ENCODE assay signal across 12 cellular contexts in the genomic region with DNA sequence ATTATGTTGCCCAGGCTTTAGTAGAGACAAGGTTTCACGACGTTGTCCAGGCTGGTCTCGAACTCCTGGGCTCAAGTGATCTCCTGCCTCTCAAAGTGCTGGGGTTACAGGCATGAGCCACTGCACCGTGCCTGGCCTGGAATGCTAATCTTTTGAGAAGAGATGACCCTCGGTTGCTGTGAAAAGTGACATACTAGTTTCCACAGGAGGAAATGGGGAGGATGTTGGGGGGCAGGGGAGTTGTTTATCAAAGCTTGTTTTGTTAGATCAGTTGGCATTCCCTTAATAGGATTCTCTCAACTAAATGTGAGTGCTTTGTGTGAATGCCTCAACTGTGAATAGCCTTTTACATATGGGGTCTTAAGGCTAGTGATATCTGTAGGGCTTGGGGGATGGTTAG. TPM values are rescaled to one million over a fixed set of nuclear protein-coding genes. Genes with fewer than 3 reads are reported as not detected.
DNase-seq lines count a peak whose midpoint lies in the region; ATAC-seq, FAIRE-seq and TF ChIP-seq lines count a peak whose summit lies in the region.
"Had no signal": no experiment of that assay in that cellular context is flagged by ENCODE, and none has a peak within 500 bp of the region (broad histone marks: within the 10 kb centered on the region; RNA-seq: fewer than 3 reads in every experiment).

No MANE protein-coding gene starts in this region.

- POLR2A ChIA-PET in HepG2 (lab: Yijun Ruan, JAX) = interaction anchor here (3.6 kb wide), 1 partner anchor 17 kb away, joined by 22 read pairs; a partner anchor contains a TSS

- H3K4me2 ChIP-seq in HepG2 (ENCODE audit: low read depth, low read length) = peak overlapping the region; percentile 99

- H3K79me2 ChIP-seq in HepG2 (ENCODE audit: insufficient read depth, low read length) = peaks cover 77% of the 10 kb centered on the region

- no peak for TF ChIP-seq EP300 in HepG2 (IDR thresholded peaks at IDR 0.05; ENCODE audit: low read depth in 2 of 2, low read length in 2 of 2)
- TF ChIP-seq EP300 in HepG2 (CRISPR knock-in tag; IDR thresholded peaks at IDR 0.05; ENCODE audit: borderline replicate concordance) = no peak

- in situ Hi-C loops in HepG2 (cut with HindIII; ENCODE audit: extremely low pct_ligation_motif_present, low pct_unique_long_range_greater_than_20kb) = no loop called here

- TF ChIP-seq RAD21 in HepG2 (CRISPR knock-in tag; IDR thresholded peaks at IDR 0.05) = no peak

- peaks cover 87% of the 10 kb centered on the region for H3K4me1 ChIP-seq in HepG2 (ENCODE audit: insufficient read depth, low read length)
- H3K4me1 ChIP-seq in right lobe of liver = peaks cover 0 to 28% (median 7%) of the 10 kb centered on the region in 4 donors

- CTCF ChIA-PET in HepG2 (lab: Yijun Ruan, JAX; ENCODE audit: low intra/inter-chr PET ratio, low total read pairs) = no interaction called here

- TF ChIP-seq POLR2A in HepG2 (IDR thresholded peaks at IDR 0.05; ENCODE audit: insufficient read depth in 1 of 2, low read depth in 2 of 2, low read length in 2 of 2) (no peak), right lobe of liver (IDR thresholded peaks at IDR 0.05) (no peak)

- H3K27ac ChIP-seq in HepG2 (ENCODE audit: extremely low read length, insufficient read depth, low read length) (no peak overlapping the region), right lobe of liver (no peak overlapping the region), epithelial cell of prostate (peak overlapping the region; percentile 72)
- H3K27ac ChIP-seq: tibial nerve had no signal

- intact Hi-C loops in HepG2 (cut with micrococcal nuclease; ENCODE audit: unreplicated experiment) (no loop called here), right lobe of liver (cut with DNase I) (no loop called here)

- H3K27me3 Mint-ChIP-seq in type B pancreatic cell = no peaks in the 10 kb centered on the region

- peaks cover 34% of the 10 kb centered on the region for H3K4me1 Mint-ChIP-seq in type B pancreatic cell (ENCODE audit: unreplicated experiment)

- no peak for ATAC-seq in HepG2
- ATAC-seq in right lobe of liver = no peak

- peak overlapping the region in 1 of 3 experiments; percentile 96; a peak in 1 of 6 replicates for H3K4me3 ChIP-seq in HepG2 (replicated peaks in 1 of 3; ENCODE audit: insufficient read depth in 1 of 3, low read depth in 2 of 3, low read length in 3 of 3)
- no peak overlapping the region for H3K4me3 ChIP-seq in right lobe of liver
- H3K4me3 ChIP-seq: tibial nerve had no signal

- TF ChIP-seq CTCF in HepG2 (CRISPR knock-in tag; IDR thresholded peaks at IDR 0.05) (no peak), right lobe of liver (IDR thresholded peaks at IDR 0.05) (no peak), type B pancreatic cell (conservative IDR thresholded peaks at IDR 0.05) (no peak)

- peak overlapping the region; percentile 31 for H3K4me3 Mint-ChIP-seq in type B pancreatic cell

- H3K9me3 ChIP-seq in HepG2 (ENCODE audit: low read length) (no peaks in the 10 kb centered on the region), right lobe of liver (no peaks in the 10 kb centered on the region)
- H3K9me3 ChIP-seq: tibial nerve had no signal

- BruUV-seq in HepG2 (replicated peaks; lab: Mats Ljungman, UMichigan) = no TSS peak

- no peak overlapping the region for H3K27ac Mint-ChIP-seq in type B pancreatic cell

- H3K36me3 ChIP-seq in HepG2 (replicated peaks in 1 of 2; ENCODE audit: control insufficient read depth in 1 of 2, insufficient read depth in 2 of 2, low read length in 2 of 2) (peaks cover 11 to 39% of the 10 kb centered on the region in 2 experiments), right lobe of liver (peaks cover 0 to 18% (median 2%) of the 10 kb centered on the region in 4 donors)

- FAIRE-seq in HepG2 (lab: Jason Lieb, UNC) = no peak
- FAIRE-seq: frontal cortex, HTR-8/SVneo had no signal

- H3K27me3 ChIP-seq in HepG2 (ENCODE audit: control insufficient read depth in 1 of 2, insufficient read depth in 2 of 2, low read length in 2 of 2) (no peaks in the 10 kb centered on the region; a peak in 1 of 5 replicates), right lobe of liver (no peaks in the 10 kb centered on the region)
- H3K27me3 ChIP-seq: tibial nerve had no signal

- DNase-seq in HepG2 (ENCODE audit: low spot score) = no peak
- DNase-seq in right lobe of liver = no peak
- DNase-seq in RPMI7951 (ENCODE audit: low read depth) = peak; percentile 29
- DNase-seq in epithelial cell of prostate (ENCODE audit: low read depth, low spot score) = no peak
- no peak for DNase-seq in type B pancreatic cell (ENCODE audit: extremely low spot score, unreplicated experiment)
- DNase-seq in DMS153 treated with DMSO at 0.1 percent for 48 hours (lab: John Stamatoyannopoulos, UW; ENCODE audit: unreplicated experiment) = no peak
- no peak for DNase-seq in activated effector memory CD4-positive, alpha-beta T cell treated with anti-CD3 and anti-CD28 coated beads, Interleukin-2, amount 50 U/mL, for 16 hours
- no peak for DNase-seq in A172 (ENCODE audit: low spot score)
- DNase-seq: NCI-H510A treated with DMSO at 0.1 percent for 48 hours had no signal

- no peak overlapping the region for H2AFZ ChIP-seq in HepG2 (ENCODE audit: low read length)

- WGBS in HepG2 (ENCODE audit: low lambda C conversion rate) = 41% methylated on average over 5 of the region's 5 CpGs
- WGBS in right lobe of liver (ENCODE audit: insufficient coverage, low coverage, low lambda C conversion rate, missing lambda C conversion rate) = 73% methylated on average over 5 of the region's 5 CpGs

- H3K36me3 Mint-ChIP-seq in type B pancreatic cell = peaks cover 10% of the 10 kb centered on the region

- H3K9ac ChIP-seq in HepG2 (ENCODE audit: insufficient read depth, low read depth, low read length) = peak overlapping the region; percentile 43; the same call in 1 of the 2 replicates

- no peaks in the 10 kb centered on the region for H3K9me3 Mint-ChIP-seq in type B pancreatic cell

- H4K20me1 ChIP-seq in HepG2 (ENCODE audit: insufficient read depth, low read length) = no peaks in the 10 kb centered on the region; the same call in none of the 2 replicates

TF ChIP-seq in HepG2, 621 proteins besides CTCF, POLR2A, EP300 and RAD21:
- TF ChIP-seq ZNF598 (CRISPR knock-in tag; IDR thresholded peaks at IDR 0.05; ENCODE audit: borderline replicate concordance) (0 out of 2 replicates have a peak, but pooled peaks have one; percentile 28), ZNF569 (CRISPR knock-in tag; IDR thresholded peaks at IDR 0.05; ENCODE audit: borderline replicate concordance) (no peak), ZNF350 (CRISPR knock-in tag; IDR thresholded peaks at IDR 0.05; ENCODE audit: borderline replicate concordance, low read depth) (no peak)

RNA-seq across cellular contexts. Expression of a gene that starts 16.4 kb away (rescaled TPM):
- 341 and 484 TPM in 2 replicates for total RNA-seq in HepG2 (2016; rRNA removed; fragmentation: Illumina TruSeq; extraction: Trizol)
- 17.2 and 21.9 TPM in 2 replicates for total RNA-seq in HepG2 (2016; cell fraction: cytosol; rRNA removed; fragmentation: Illumina TruSeq; extraction: Trizol; ENCODE audit: low read depth)
- 343 and 482 TPM in 2 replicates for total RNA-seq in HepG2 (2016; cell fraction: insoluble cytoplasmic fraction; rRNA removed; fragmentation: Illumina TruSeq; extraction: Trizol)
- 53.9 and 61.4 TPM in 2 replicates for total RNA-seq in HepG2 (2016; cell fraction: membrane; rRNA removed; fragmentation: Illumina TruSeq; extraction: Trizol)
- 279 and 286 TPM in 2 replicates for total RNA-seq in HepG2 (2016; cell fraction: nucleus; rRNA removed; fragmentation: Illumina TruSeq; extraction: Trizol)
- polyA plus RNA-seq in HepG2 (2011; rRNA removed) = 84.6 and 94.2 TPM in 2 replicates
- polyA plus RNA-seq in HepG2 (2011; cell fraction: cytosol; rRNA removed) = 43.6 and 60.1 TPM in 2 replicates
- polyA plus RNA-seq in HepG2 (2011; cell fraction: nucleus; rRNA removed) = 57.4 and 62.8 TPM in 2 replicates
- polyA plus RNA-seq in HepG2 (2012) = 171 and 221 TPM in 2 replicates
- polyA plus RNA-seq in HepG2 (2016; cell fraction: cytosol; fragmentation: Illumina TruSeq; extraction: Trizol; ENCODE audit: low read depth) = 12.4 and 12.5 TPM in 2 replicates
- 426 and 447 TPM in 2 replicates for polyA plus RNA-seq in HepG2 (2016; cell fraction: insoluble cytoplasmic fraction; fragmentation: Illumina TruSeq; extraction: Trizol; ENCODE audit: low read depth)
- polyA plus RNA-seq in HepG2 (2016; cell fraction: membrane; fragmentation: Illumina TruSeq; extraction: Trizol; ENCODE audit: low read depth) = 40.1 and 45.7 TPM in 2 replicates
- 274 and 295 TPM in 2 replicates for polyA plus RNA-seq in HepG2 (2016; cell fraction: nucleus; fragmentation: Illumina TruSeq; extraction: Trizol; ENCODE audit: insufficient read depth, low read depth)
- 165 and 278 TPM in 2 replicates for polyA minus RNA-seq in HepG2 (2011; rRNA and poly(A)+ RNA removed; ENCODE audit: low replicate concordance)
- 117 and 119 TPM in 2 replicates for polyA minus RNA-seq in HepG2 (2011; cell fraction: cytosol; rRNA and poly(A)+ RNA removed)
- polyA minus RNA-seq in HepG2 (2011; cell fraction: nucleus; rRNA and poly(A)+ RNA removed) = 253 and 268 TPM in 2 replicates
- 10 to 100 TPM; 43.5 to 73.8 (median 65.3) TPM for total RNA-seq in right lobe of liver
- total RNA-seq in RPMI7951 (2014; rRNA removed; shearing (Covaris generic)) = 209 and 241 TPM in 2 replicates
- 185 and 276 TPM in 2 replicates for total RNA-seq in type B pancreatic cell (ENCODE audit: low replicate concordance)
- 333 and 368 TPM in 2 replicates for total RNA-seq in A172 (2014; rRNA removed; shearing (Covaris generic))
